Comparison of ENCODE assay signal across 24 cellular contexts in the genomic region with DNA sequence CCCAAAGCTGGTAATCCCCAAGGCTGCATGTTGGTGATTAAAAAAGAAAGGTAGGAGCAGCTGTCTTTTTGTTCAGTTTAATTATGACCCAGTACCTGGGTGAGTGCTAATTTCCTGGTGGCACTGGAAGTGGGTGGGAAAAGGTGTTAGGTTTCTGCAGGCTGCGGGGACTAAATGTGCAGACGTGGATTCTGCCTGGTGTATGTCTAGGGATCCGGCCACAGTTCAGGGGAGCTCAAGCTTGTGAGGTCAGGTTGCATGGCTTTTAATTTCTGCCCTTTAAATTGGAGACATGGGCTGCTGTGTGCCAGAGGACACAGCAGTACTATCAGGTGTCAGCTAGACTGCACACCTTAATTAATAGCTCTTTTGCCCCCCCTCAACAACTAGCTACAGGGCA. TPM values are rescaled to one million over a fixed set of nuclear protein-coding genes. Genes with fewer than 3 reads are reported as not detected.
DNase-seq lines count a peak whose midpoint lies in the region; ATAC-seq and TF ChIP-seq lines count a peak whose summit lies in the region.
"Had no signal": no experiment of that assay in that cellular context is flagged by ENCODE, and none has a peak within 500 bp of the region (broad histone marks: within the 10 kb centered on the region; RNA-seq: fewer than 3 reads in every experiment).

No MANE protein-coding gene starts in this region.

- POLR2A ChIA-PET in RWPE1 (lab: Yijun Ruan, JAX; ENCODE audit: low non-redundant PET) = no interaction called here
- POLR2A ChIA-PET in activated CD4-positive, alpha-beta T cell treated with anti-CD3 and anti-CD28 coated beads for 36 hours (lab: Charles Lee) = no interaction called here

- TF ChIP-seq CTCF in RWPE1 (conservative IDR thresholded peaks at IDR 0.05; ENCODE audit: low read depth) (no peak), osteocyte (IDR thresholded peaks at IDR 0.05) (no peak), stomach (IDR thresholded peaks at IDR 0.05) (no peak)

- CTCF ChIA-PET in RWPE1 (lab: Yijun Ruan, JAX) = interaction anchor here (0.6 kb wide), 1 partner anchor 1436 kb away, joined by 3 read pairs; no protein-coding TSS in a partner anchor
- CTCF ChIA-PET in activated CD4-positive, alpha-beta T cell treated with anti-CD3 and anti-CD28 coated beads for 36 hours (lab: Charles Lee) = interaction anchor here (0.8 kb wide), 1 partner anchor 25 kb away, joined by 4 read pairs; no protein-coding TSS in a partner anchor

- H3K27me3 ChIP-seq in stomach = no peaks in the 10 kb centered on the region
- H3K27me3 ChIP-seq: brain microvascular endothelial cell, hepatocyte, uterus had no signal

- intact Hi-C loops in activated CD4-positive, alpha-beta T cell treated with anti-CD3 and anti-CD28 coated beads for 36 hours (cut with DNase I, micrococcal nuclease) = no loop called here
- intact Hi-C loops in stomach (cut with DNase I; ENCODE audit: low total_unique reads) = no loop called here

- peak; percentile 27; the same call in 1 of the 2 replicates for TF ChIP-seq EP300 in Ishikawa (IDR thresholded peaks at IDR 0.05; ENCODE audit: borderline replicate concordance)
- TF ChIP-seq EP300 in stomach (IDR thresholded peaks at IDR 0.05) = no peak

- TF ChIP-seq POLR2A in stomach (IDR thresholded peaks at IDR 0.05) = no peak

- H3K36me3 ChIP-seq in stomach = peaks cover 0 to 32% (median 16%) of the 10 kb centered on the region in 4 donors
- H3K36me3 ChIP-seq: brain microvascular endothelial cell, uterus had no signal

- DNase-seq in NCI-H2107 (lab: John Stamatoyannopoulos, UW) = peak; percentile 63
- DNase-seq in RWPE1 (ENCODE audit: low spot score) = no peak
- DNase-seq in osteocyte (ENCODE audit: extremely low spot score, unreplicated experiment) = no peak
- DNase-seq in activated CD4-positive, alpha-beta T cell treated with anti-CD3 and anti-CD28 coated beads for 36 hours = no peak
- DNase-seq in stomach = no peak
- DNase-seq: activated naive CD8-positive, alpha-beta T cell treated with anti-CD3 and anti-CD28 coated beads, Interleukin-2, amount 10 ng/mL, durations not matched to agents 7 days and 5 days; brain microvascular endothelial cell; Caco-2; Kasumi-1; naive thymus-derived CD4-positive, alpha-beta T cell; NCI-H1930; SHP77 treated with DMSO at 0.1 percent for 48 hours; small intestine; stimulated activated CD4-positive, alpha-beta T cell treated with anti-CD3 and anti-CD28 coated beads, Interleukin-4, amount 100 ng/mL, for 4 hours; substantia nigra; uterus had no signal

- peaks cover 28% of the 10 kb centered on the region for H3K36me3 Mint-ChIP-seq in osteocyte (ENCODE audit: unreplicated experiment)
- peaks cover 43% of the 10 kb centered on the region for H3K36me3 Mint-ChIP-seq in activated CD4-positive, alpha-beta T cell treated with anti-CD3 and anti-CD28 coated beads for 36 hours (ENCODE audit: low read depth)

- no peaks in the 10 kb centered on the region for H3K27me3 Mint-ChIP-seq in osteocyte (ENCODE audit: unreplicated experiment)
- H3K27me3 Mint-ChIP-seq in activated CD4-positive, alpha-beta T cell treated with anti-CD3 and anti-CD28 coated beads for 36 hours = no peaks in the 10 kb centered on the region
- H3K27me3 Mint-ChIP-seq: activated naive CD8-positive, alpha-beta T cell treated with anti-CD3 and anti-CD28 coated beads, Interleukin-2, amount 10 ng/mL, durations not matched to agents 7 days and 5 days; memory B cell; naive thymus-derived CD4-positive, alpha-beta T cell; progenitor cell of endocrine pancreas had no signal

- peaks cover 12% of the 10 kb centered on the region for H3K9me3 Mint-ChIP-seq in osteocyte (ENCODE audit: unreplicated experiment)
- H3K9me3 Mint-ChIP-seq in activated CD4-positive, alpha-beta T cell treated with anti-CD3 and anti-CD28 coated beads for 36 hours (ENCODE audit: low read depth) = peaks cover 9% of the 10 kb centered on the region

- peak overlapping the region; percentile 61; the same call in 1 of the 2 replicates for H3K27ac ChIP-seq in RWPE1
- no peak overlapping the region for H3K27ac ChIP-seq in stomach
- H3K27ac ChIP-seq: brain microvascular endothelial cell, hepatocyte, uterus had no signal

- peaks cover 35% of the 10 kb centered on the region for H3K4me1 Mint-ChIP-seq in osteocyte (ENCODE audit: unreplicated experiment)
- H3K4me1 Mint-ChIP-seq in activated CD4-positive, alpha-beta T cell treated with anti-CD3 and anti-CD28 coated beads for 36 hours = peaks cover 21% of the 10 kb centered on the region

- H3K4me3 ChIP-seq in stomach = no peak overlapping the region
- H3K4me3 ChIP-seq: hepatocyte, uterus had no signal

- H3K4me1 ChIP-seq in stomach = peaks cover 0 to 4% (median 0%) of the 10 kb centered on the region in 4 donors
- H3K4me1 ChIP-seq: Caco-2 had no signal

- ATAC-seq in HG02981 (IDR thresholded peaks at IDR 0.05; ENCODE audit: unreplicated experiment) = no peak
- ATAC-seq in activated CD4-positive, alpha-beta T cell treated with anti-CD3 and anti-CD28 coated beads for 36 hours = no peak
- ATAC-seq: activated CD4-positive, CD25-positive, alpha-beta regulatory T cell treated with anti-CD3 and anti-CD28 coated beads, Interleukin-2, amount 50 U/mL, for 24 hours; HCT116; naive thymus-derived CD4-positive, alpha-beta T cell had no signal

- WGBS in stomach, 5 donors = 86 to 92% (median 91%) methylated on average over 3 of the region's 3 CpGs

- H3K4me3 Mint-ChIP-seq in osteocyte (ENCODE audit: unreplicated experiment) = no peak overlapping the region
- H3K4me3 Mint-ChIP-seq in activated CD4-positive, alpha-beta T cell treated with anti-CD3 and anti-CD28 coated beads for 36 hours = no peak overlapping the region
- H3K4me3 Mint-ChIP-seq: activated naive CD8-positive, alpha-beta T cell treated with anti-CD3 and anti-CD28 coated beads, Interleukin-2, amount 10 ng/mL, durations not matched to agents 7 days and 5 days; memory B cell; naive thymus-derived CD4-positive, alpha-beta T cell; T-helper 2 cell treated with Interferon-gamma antibody and Interleukin-4, amounts not matched to agents 5 μg/mL and 100 μg/mL, for 36 hours had no signal

- peak overlapping the region; percentile 80 for H3K27ac Mint-ChIP-seq in osteocyte (ENCODE audit: unreplicated experiment)
- H3K27ac Mint-ChIP-seq in activated CD4-positive, alpha-beta T cell treated with anti-CD3 and anti-CD28 coated beads for 36 hours = no peak overlapping the region
- H3K27ac Mint-ChIP-seq: activated naive CD8-positive, alpha-beta T cell treated with anti-CD3 and anti-CD28 coated beads, Interleukin-2, amount 10 ng/mL, durations not matched to agents 7 days and 5 days; memory B cell; progenitor cell of endocrine pancreas; T-helper 2 cell treated with Interferon-gamma antibody and Interleukin-4, amounts not matched to agents 5 μg/mL and 100 μg/mL, for 36 hours had no signal

- TF ChIP-seq RAD21 in Ishikawa (IDR thresholded peaks at IDR 0.05; ENCODE audit: low read depth) = no peak

- H3K9me3 ChIP-seq in stomach = peaks cover 6 to 15% (median 12%) of the 10 kb centered on the region in 4 donors

TF ChIP-seq in Ishikawa, 13 proteins besides CTCF, POLR2A, EP300 and RAD21:
- TF ChIP-seq EGR1 (IDR thresholded peaks at IDR 0.05) = 0 out of 2 replicates have a peak, but pooled peaks have one; percentile 12
- TF ChIP-seq CEBPB (IDR thresholded peaks at IDR 0.05) = no peak
- TF ChIP-seq, protein P1, sequence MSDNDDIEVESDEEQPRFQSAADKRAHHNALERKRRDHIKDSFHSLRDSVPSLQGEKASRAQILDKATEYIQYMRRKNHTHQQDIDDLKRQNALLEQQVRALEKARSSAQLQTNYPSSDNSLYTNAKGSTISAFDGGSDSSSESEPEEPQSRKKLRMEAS (IDR thresholded peaks at IDR 0.05) = peak; percentile 50

RNA-seq across cellular contexts. Expression of a gene that starts 20.3 kb away (rescaled TPM):
- total RNA-seq in osteocyte = 2.5 and 3.5 TPM in 2 replicates
- 1 to 10 TPM; 2.5 to 2.6 TPM for total RNA-seq in activated CD4-positive, alpha-beta T cell treated with anti-CD3 and anti-CD28 coated beads for 36 hours
- 1 to 10 TPM in 3 of 5 donors, not detected in 2; 1.3 to 2.9 (median 1.8) TPM for total RNA-seq in stomach
- 1 to 10 TPM in 1 of 3 donors, under 1 TPM in 2; 0.61 to 1.1 (median 0.62) TPM for polyA plus RNA-seq in stomach

RNA-seq across cellular contexts. Expression of a gene that starts 34.6 kb away (rescaled TPM):
- total RNA-seq in osteocyte = 93.0 and 99.6 TPM in 2 replicates
- 10 to 100 TPM; 25.2 to 42.3 TPM for total RNA-seq in activated CD4-positive, alpha-beta T cell treated with anti-CD3 and anti-CD28 coated beads for 36 hours
- 10 to 100 TPM in 4 of 5 donors, 1 to 10 TPM in 1; 8.8 to 61.3 (median 43.7) TPM for total RNA-seq in stomach
- 1 to 10 TPM; 1.4 to 4.0 (median 2.4) TPM for polyA plus RNA-seq in stomach
